Comparison of ENCODE assay signal across 13 cellular contexts in genomic region chr5:118531276-118531675, GRCh38.
A peak's percentile ranks its signal among the peaks of the same experiment; 100 is the strongest.
DNase-seq lines count a peak whose midpoint lies in the region; ATAC-seq and TF ChIP-seq lines count a peak whose summit lies in the region.
"Had no signal": no experiment of that assay in that cellular context is flagged by ENCODE, and none has a peak within 500 bp of the region (broad histone marks: within the 10 kb centered on the region; RNA-seq: fewer than 3 reads in every experiment).

No MANE protein-coding gene starts in this region.

- ATAC-seq in left lung (peak; percentile 46), GM18858 (IDR thresholded peaks at IDR 0.05; ENCODE audit: unreplicated experiment) (no peak)
- ATAC-seq: A549, HCT116, K562 had no signal

- H3K4me3 ChIP-seq in LNCaP clone FGC (ENCODE audit: low read depth, low read length), result no peak overlapping the region
- H3K4me3 ChIP-seq in left lung, result no peak overlapping the region
- no peak overlapping the region for H3K4me3 ChIP-seq in stomach
- H3K4me3 ChIP-seq: A549, K562 had no signal

- no peaks in the 10 kb centered on the region for H3K4me1 Mint-ChIP-seq in activated naive CD4-positive, alpha-beta T cell treated with anti-CD3 and anti-CD28 coated beads, Interleukin-2, amount 10 ng/mL, durations not matched to agents 7 days and 5 days
- H3K4me1 Mint-ChIP-seq: CD8-positive, alpha-beta memory T cell had no signal

- H3K27ac ChIP-seq in 22Rv1 (peak overlapping the region; percentile 49), left lung (no peak overlapping the region), stomach (no peak overlapping the region)
- H3K27ac ChIP-seq: A549 had no signal

- no peak for TF ChIP-seq POLR2A in stomach (IDR thresholded peaks at IDR 0.05)

- intact Hi-C loops in left lung (cut with DNase I) (no loop called here), stomach (cut with DNase I; ENCODE audit: low total_unique reads) (no loop called here)

- H3K9me3 Mint-ChIP-seq in activated naive CD4-positive, alpha-beta T cell treated with anti-CD3 and anti-CD28 coated beads, Interleukin-2, amount 10 ng/mL, durations not matched to agents 7 days and 5 days, result no peaks in the 10 kb centered on the region

- no peak overlapping the region for H3K4me3 Mint-ChIP-seq in activated naive CD4-positive, alpha-beta T cell treated with anti-CD3 and anti-CD28 coated beads, Interleukin-2, amount 10 ng/mL, durations not matched to agents 7 days and 5 days
- H3K4me3 Mint-ChIP-seq: CD8-positive, alpha-beta memory T cell had no signal

- no peaks in the 10 kb centered on the region for H3K4me1 ChIP-seq in left lung
- H3K4me1 ChIP-seq in stomach, result no peaks in the 10 kb centered on the region
- H3K4me1 ChIP-seq: A549, Caco-2 had no signal

- TF ChIP-seq EP300 in stomach (IDR thresholded peaks at IDR 0.05), result no peak

- H3K27ac Mint-ChIP-seq in activated naive CD4-positive, alpha-beta T cell treated with anti-CD3 and anti-CD28 coated beads, Interleukin-2, amount 10 ng/mL, durations not matched to agents 7 days and 5 days, result no peak overlapping the region
- H3K27ac Mint-ChIP-seq: CD8-positive, alpha-beta memory T cell had no signal

- peak; percentile 64 for DNase-seq in DMS53 (lab: John Stamatoyannopoulos, UW)
- DNase-seq in LNCaP clone FGC (ENCODE audit: low read depth), result peak; percentile 90
- no peak for DNase-seq in left lung
- no peak for DNase-seq in activated naive CD4-positive, alpha-beta T cell treated with anti-CD3 and anti-CD28 coated beads, Interleukin-2, amount 10 ng/mL, durations not matched to agents 7 days and 5 days
- DNase-seq in stomach, result no peak
- DNase-seq: Caco-2; CD8-positive, alpha-beta memory T cell; EL had no signal

- WGBS in stomach, 5 donors, result 31 to 60% (median 43%) methylated on average over 1 of the region's 1 CpG

- CTCF ChIA-PET in activated naive CD4-positive, alpha-beta T cell treated with anti-CD3 and anti-CD28 coated beads, Interleukin-2, amount 10 ng/mL, durations not matched to agents 7 days and 5 days (lab: Charles Lee), result no interaction called here

- no peaks in the 10 kb centered on the region for H3K36me3 Mint-ChIP-seq in activated naive CD4-positive, alpha-beta T cell treated with anti-CD3 and anti-CD28 coated beads, Interleukin-2, amount 10 ng/mL, durations not matched to agents 7 days and 5 days
- H3K36me3 Mint-ChIP-seq: CD8-positive, alpha-beta memory T cell had no signal

- H3K36me3 ChIP-seq in left lung (no peaks in the 10 kb centered on the region), stomach (no peaks in the 10 kb centered on the region)

- H3K9me3 ChIP-seq in left lung (no peaks in the 10 kb centered on the region), stomach (no peaks in the 10 kb centered on the region)
- H3K9me3 ChIP-seq: A549, Caco-2 had no signal

- TF ChIP-seq CTCF in 22Rv1 (IDR thresholded peaks at IDR 0.05) (no peak), LNCaP clone FGC (IDR thresholded peaks at IDR 0.05; ENCODE audit: control insufficient read depth, extremely low read depth, insufficient read depth) (no peak), left lung (IDR thresholded peaks at IDR 0.05) (no peak), stomach (IDR thresholded peaks at IDR 0.05) (no peak)

- no peaks in the 10 kb centered on the region for H3K27me3 Mint-ChIP-seq in activated naive CD4-positive, alpha-beta T cell treated with anti-CD3 and anti-CD28 coated beads, Interleukin-2, amount 10 ng/mL, durations not matched to agents 7 days and 5 days
- H3K27me3 Mint-ChIP-seq: CD8-positive, alpha-beta memory T cell had no signal

- H3K27me3 ChIP-seq in left lung (no peaks in the 10 kb centered on the region), stomach (no peaks in the 10 kb centered on the region)

Comparison
In these comparisons a context has a peak if more than half of its experiments do, and no peak if none do; other contexts are left out.
1. DNase-seq: peak in DMS53 (single experiment) and LNCaP clone FGC (single experiment); none in left lung (0 of 2), activated naive CD4-positive, alpha-beta T cell treated with anti-CD3 and anti-CD28 coated beads, Interleukin-2, amount 10 ng/mL, durations not matched to agents 7 days and 5 days (single experiment) and stomach (single experiment).